14 cellular contexts compared by ENCODE assay signal in genomic region chr19:33000910-33001309, GRCh38.
"Had no signal": no experiment of that assay in that cellular context is flagged by ENCODE, and none has a peak within 500 bp of the region (broad histone marks: within the 10 kb centered on the region; RNA-seq: fewer than 3 reads in every experiment).

No MANE protein-coding gene starts in this region.

- H3K27me3 ChIP-seq: adrenal gland, right atrium auricular region, tibial artery had no signal

- H3K4me3 ChIP-seq: adrenal gland, prostate gland, right atrium auricular region, tibial artery had no signal

- H3K4me1 ChIP-seq: adrenal gland, prostate gland, right atrium auricular region, tibial artery had no signal

- DNase-seq: activated CD4-positive, alpha-beta T cell treated with anti-CD3 and anti-CD28 coated beads for 4 hours; adrenal gland; effector CD4-positive, alpha-beta T cell; hypothalamus; substantia nigra; tibial artery had no signal

- H3K36me3 ChIP-seq: adrenal gland, prostate gland, right atrium auricular region had no signal

- ATAC-seq: WTC11 had no signal

- FAIRE-seq: astrocyte, bronchial epithelial cell, frontal cortex, keratinocyte had no signal

- H3K4me3 Mint-ChIP-seq: neural crest cell, WTC11 had no signal

- H3K9me3 Mint-ChIP-seq: neural crest cell, WTC11 had no signal

- H3K9me3 ChIP-seq: adrenal gland, prostate gland, right atrium auricular region, tibial artery had no signal

- H3K27ac ChIP-seq: adrenal gland, right atrium auricular region, tibial artery had no signal

- H3K4me1 Mint-ChIP-seq: neural crest cell had no signal
